In genomic region chr2:174748948-174749347, GRCh38 we compare ENCODE assay signal across 7 cellular contexts. TPM values are rescaled to one million over a fixed set of nuclear protein-coding genes. Genes with fewer than 3 reads are reported as not detected.
DNase-seq lines count a peak whose midpoint lies in the region; ATAC-seq, FAIRE-seq and TF ChIP-seq lines count a peak whose summit lies in the region.

No MANE protein-coding gene starts in this region.

- H3K23ac ChIP-seq in IMR-90 (ENCODE audit: low read depth, low read length), result no peak overlapping the region

- POLR2A ChIA-PET in IMR-90 (lab: Charles Lee; ENCODE audit: unreplicated experiment), result interaction anchor here (1.0 kb wide), 1 partner anchor 16 kb away, joined by 3 read pairs; the partner anchor contains the start of gene CHRNA1

- no peak overlapping the region for H2AK9ac ChIP-seq in IMR-90 (replicated peaks; ENCODE audit: low read depth, low read length, poor library complexity)

- H3K4me3 ChIP-seq in IMR-90 (ENCODE audit: insufficient read depth, low read depth, low read length) (no peak overlapping the region), gastroesophageal sphincter (no peak overlapping the region), parathyroid adenoma (ENCODE audit: low read depth, low read length) (no peak overlapping the region)

- no peak overlapping the region for H3K56ac ChIP-seq in IMR-90 (ENCODE audit: extremely low read depth, insufficient read depth, low read length)

- H2BK20ac ChIP-seq in IMR-90 (ENCODE audit: low read depth, low read length), result no peak overlapping the region

- peak; percentile 82 for TF ChIP-seq RAD21 in IMR-90 (IDR thresholded peaks at IDR 0.05; ENCODE audit: low read length)

- no peak overlapping the region for H3K4ac ChIP-seq in IMR-90 (ENCODE audit: low read depth, low read length)

- in situ Hi-C loops in IMR-90 (cut with MboI; ENCODE audit: low sequenced_read_pairs), result loop anchor here (25.0 kb wide), 1 partner anchor 1338 kb away; the partner anchor contains the start of genes EVX2, HOXD12 and HOXD13

- H3K18ac ChIP-seq in IMR-90 (ENCODE audit: low read depth, low read length), result no peak overlapping the region

- FAIRE-seq in urothelium cell line (lab: Jason Lieb, UNC), result no peak

- H4K91ac ChIP-seq in IMR-90 (ENCODE audit: insufficient read depth, low read depth, low read length), result no peak overlapping the region

- H3K14ac ChIP-seq in IMR-90 (replicated peaks; ENCODE audit: low read depth, low read length), result no peak overlapping the region

- H3K9me1 ChIP-seq in IMR-90 (ENCODE audit: insufficient read depth, low read length), result peaks cover 9% of the 10 kb centered on the region; the same call in 1 of the 2 replicates

- DNase-seq in IMR-90, result peak; percentile 50
- peak; percentile 59 for DNase-seq in RPMI7951 (ENCODE audit: low read depth)
- peak; percentile 58 for DNase-seq in activated T-helper 9 cell treated with anti-CD3 and anti-CD28 coated beads, Interleukin-2, amount 50 U/mL, for 16 hours (ENCODE audit: low read depth)
- peak; percentile 75 for DNase-seq in urothelium cell line (ENCODE audit: low spot score)

- no peak overlapping the region for H3K27ac ChIP-seq in IMR-90 (ENCODE audit: insufficient read depth, low read length)
- no peak overlapping the region for H3K27ac ChIP-seq in gastroesophageal sphincter
- no peak overlapping the region for H3K27ac ChIP-seq in parathyroid adenoma

- dilution Hi-C loops in IMR-90 (cut with HindIII; ENCODE audit: low sequenced_read_pairs, unreplicated experiment), result no loop called here

- H3K9me3 ChIP-seq in IMR-90 (ENCODE audit: control insufficient read depth, insufficient read depth, low read length) (no peaks in the 10 kb centered on the region), gastroesophageal sphincter (no peaks in the 10 kb centered on the region), parathyroid adenoma (ENCODE audit: control insufficient read depth, low read length) (no peaks in the 10 kb centered on the region)

- no CpG with 5 or more reads among the region's 4 CpGs for WGBS in IMR-90 (ENCODE audit: extremely low coverage in 2 of 2, insufficient read length in 1 of 2), 2 experiments
- WGBS in gastroesophageal sphincter (ENCODE audit: low coverage in 1 of 2), 2 donors, result 0 to 7% methylated on average over 4 of the region's 4 CpGs

- H2BK120ac ChIP-seq in IMR-90 (ENCODE audit: low read depth, low read length), result no peak overlapping the region; the same call in 1 of the 2 replicates

- H3K36me3 ChIP-seq in IMR-90 (ENCODE audit: control insufficient read depth, insufficient read depth, low read length), result no peaks in the 10 kb centered on the region
- no peaks in the 10 kb centered on the region for H3K36me3 ChIP-seq in gastroesophageal sphincter
- H3K36me3 ChIP-seq in parathyroid adenoma (ENCODE audit: control insufficient read depth, insufficient read depth, low read length), result no peaks in the 10 kb centered on the region

- no peak overlapping the region for H4K8ac ChIP-seq in IMR-90 (ENCODE audit: low read depth in 2 of 2, low read length in 2 of 2)

- no peak overlapping the region for H2AK5ac ChIP-seq in IMR-90 (ENCODE audit: low read depth, low read length)

- no peaks in the 10 kb centered on the region; the same call in 1 of the 2 replicates for H3K4me1 ChIP-seq in IMR-90 (ENCODE audit: control insufficient read depth, insufficient read depth, low read length)
- peaks cover 0 to 5% (median 0%) of the 10 kb centered on the region in 3 donors for H3K4me1 ChIP-seq in gastroesophageal sphincter
- no peaks in the 10 kb centered on the region for H3K4me1 ChIP-seq in parathyroid adenoma

- no TSS peak for BruUV-seq in IMR-90 (replicated peaks; lab: Mats Ljungman, UMichigan)

- H3K79me1 ChIP-seq in IMR-90 (ENCODE audit: low read depth in 1 of 2, low read length in 2 of 2), result no peaks in the 10 kb centered on the region

- no peak overlapping the region for H2BK15ac ChIP-seq in IMR-90 (ENCODE audit: low read depth, low read length)

- H2AFZ ChIP-seq in IMR-90 (replicated peaks; ENCODE audit: low read length, poor library complexity), result no peak overlapping the region
- H2AFZ ChIP-seq in parathyroid adenoma, result peak overlapping the region; percentile 18

- peak; percentile 77 for TF ChIP-seq CTCF in GM12873 (IDR thresholded peaks at IDR 0.05; ENCODE audit: insufficient read depth, low read depth, low read length, missing control alignments)
- TF ChIP-seq CTCF in IMR-90 (conservative IDR thresholded peaks at IDR 0.05; ENCODE audit: low read depth, low read length), result peak; percentile 77
- TF ChIP-seq CTCF in gastroesophageal sphincter (IDR thresholded peaks at IDR 0.05), result peak; percentile 70 to 76 (median 72)
- TF ChIP-seq CTCF in parathyroid adenoma (IDR thresholded peaks at IDR 0.05), result peak; percentile 80

- CTCF ChIA-PET in IMR-90 (lab: Yijun Ruan, JAX), result interaction anchor here (0.6 to 1.6 kb wide), 14 partner anchors 11 to 348 kb away, joined by 3 to 12 read pairs (median 4); partner anchors contain the start of gene CHRNA1

- intact Hi-C loops in IMR-90 (cut with micrococcal nuclease), result loop anchor here (1.0 to 5.0 kb wide), 3 partner anchors 47 to 241 kb away; no protein-coding TSS in a partner anchor

- H3K9ac ChIP-seq in IMR-90 (ENCODE audit: low read depth, low read length) (no peak overlapping the region), parathyroid adenoma (no peak overlapping the region)

- ATAC-seq in IMR-90 (ENCODE audit: low read depth) (peak; percentile 94), gastroesophageal sphincter (no peak)

- H3K79me2 ChIP-seq in parathyroid adenoma, result no peaks in the 10 kb centered on the region

- no peak overlapping the region for H2BK5ac ChIP-seq in IMR-90 (ENCODE audit: low read depth, low read length, poor library complexity, severe bottlenecking)

- TF ChIP-seq POLR2A in IMR-90 (IDR thresholded peaks at IDR 0.05; ENCODE audit: low read depth, low read length), result no peak
- TF ChIP-seq POLR2A in gastroesophageal sphincter (IDR thresholded peaks at IDR 0.05), result no peak

- H3K27me3 ChIP-seq in IMR-90 (ENCODE audit: control insufficient read depth, insufficient read depth, low read length), result peaks cover 6% of the 10 kb centered on the region
- H3K27me3 ChIP-seq in gastroesophageal sphincter, result no peaks in the 10 kb centered on the region
- no peaks in the 10 kb centered on the region for H3K27me3 ChIP-seq in parathyroid adenoma (ENCODE audit: control insufficient read depth, insufficient read depth, low read length)

- no peak for TF ChIP-seq EP300 in gastroesophageal sphincter (IDR thresholded peaks at IDR 0.05)

- H4K5ac ChIP-seq in IMR-90 (ENCODE audit: low read depth, low read length), result no peak overlapping the region

- no peak overlapping the region for H3K4me2 ChIP-seq in IMR-90 (ENCODE audit: low read depth, low read length)
- H3K4me2 ChIP-seq in parathyroid adenoma (ENCODE audit: low read length), result no peak overlapping the region

- no peaks in the 10 kb centered on the region for H4K20me1 ChIP-seq in IMR-90 (ENCODE audit: insufficient read depth, low read length)

TF ChIP-seq in IMR-90, 13 proteins besides CTCF, POLR2A, EP300 and RAD21:
- TF ChIP-seq SMC3 (IDR thresholded peaks at IDR 0.05; ENCODE audit: low read depth, low read length) (peak; percentile 84), RFX5 (IDR thresholded peaks at IDR 0.05; ENCODE audit: low read depth, low read length) (no peak), CHD1 (IDR thresholded peaks at IDR 0.05; ENCODE audit: low read depth, low read length) (no peak), CEBPB (IDR thresholded peaks at IDR 0.05; ENCODE audit: low read depth, low read length) (no peak), MAFK (IDR thresholded peaks at IDR 0.05; ENCODE audit: low read depth, low read length) (no peak)
TF ChIP-seq in IMR-90: peak in this region for 1.

RNA-seq across cellular contexts. Expression of gene CHRNA1, which starts 15.3 kb away (rescaled TPM):
- total RNA-seq in IMR-90 (2012; rRNA removed) (0.56 and 0.90 TPM in 2 replicates), gastroesophageal sphincter (not detected)
- 0.75 and 1.2 TPM in 2 replicates for polyA plus RNA-seq in IMR-90 (2012; rRNA removed)
- 0.66 and 1.2 TPM in 2 replicates for polyA plus RNA-seq in IMR-90 (2012; cell fraction: cytosol; rRNA removed)
- 0.76 and 1.5 TPM in 2 replicates for polyA plus RNA-seq in IMR-90 (2012; cell fraction: nucleus; rRNA removed; ENCODE audit: low replicate concordance)
- total RNA-seq in RPMI7951 (2014; rRNA removed; shearing (Covaris generic)), result 7.5 and 10.6 TPM in 2 replicates
